ENCODE assay signal across 9 cellular contexts in genomic region chr19:33235269-33235995, GRCh38. TPM values are rescaled to one million over a fixed set of nuclear protein-coding genes. Genes with fewer than 3 reads are reported as not detected.
A peak's percentile ranks its signal among the peaks of the same experiment; 100 is the strongest.
DNase-seq lines count a peak whose midpoint lies in the region; ATAC-seq and TF ChIP-seq lines count a peak whose summit lies in the region.
"Had no signal": no experiment of that assay in that cellular context is flagged by ENCODE, and none has a peak within 500 bp of the region (broad histone marks: within the 10 kb centered on the region; RNA-seq: fewer than 3 reads in every experiment).

No MANE protein-coding gene starts in this region.

- H3K9me3 Mint-ChIP-seq in memory B cell: no peaks in the 10 kb centered on the region
- H3K9me3 Mint-ChIP-seq: T-helper 1 cell treated with Interleukin-12 subunit alpha and Interleukin-12 subunit beta and Interleukin-4 antibody, amounts not matched to agents 30 μg/mL and 1 μg/mL, for 36 hours had no signal

- H3K9me3 ChIP-seq in BE2C: no peaks in the 10 kb centered on the region

- H3K36me3 ChIP-seq in BE2C: no peaks in the 10 kb centered on the region

- H3K4me1 Mint-ChIP-seq in memory B cell: peaks cover 3% of the 10 kb centered on the region

- ATAC-seq in GM18868 (IDR thresholded peaks at IDR 0.05; ENCODE audit: unreplicated experiment) (peak; percentile 98), HG03103 (IDR thresholded peaks at IDR 0.05; ENCODE audit: low read depth, unreplicated experiment) (peak; percentile 91), memory B cell (ENCODE audit: low read depth) (peak; percentile 71)

- H3K36me3 Mint-ChIP-seq in memory B cell: peaks cover 2% of the 10 kb centered on the region

- no peaks in the 10 kb centered on the region; the same call in 1 of the 2 replicates for H3K4me1 ChIP-seq in BE2C

- peak; percentile 93 for TF ChIP-seq CTCF in BE2C (IDR thresholded peaks at IDR 0.05; ENCODE audit: low read depth, low read length)
- TF ChIP-seq CTCF in dorsolateral prefrontal cortex (IDR thresholded peaks at IDR 0.05 in 54 of 56, conservative IDR thresholded peaks at IDR 0.05 in 2 of 56; ENCODE audit: low read depth in 1 of 56, partially characterized antibody in 56 of 56): peak; percentile 48 to 97 (median 84)

- peak; percentile 89 for DNase-seq in BE2C
- DNase-seq in NCI-H2227 treated with DMSO at 0.1 percent for 48 hours (lab: John Stamatoyannopoulos, UW): peak; percentile 88
- peak; percentile 78 for DNase-seq in activated CD4-positive, alpha-beta T cell treated with anti-CD3 and anti-CD28 coated beads, Interleukin-2, amount 50 U/mL, for 1 hour
- peak; percentile 65 to 86 (median 79) for DNase-seq in dorsolateral prefrontal cortex
- peak; percentile 76 to 88 for DNase-seq in memory B cell (ENCODE audit: low spot score in 2 of 2)
- DNase-seq in stimulated activated CD8-positive, alpha-beta memory T cell treated with anti-CD3 and anti-CD28 coated beads, Interleukin-2, amount 100 ng/mL, for 1 hour (ENCODE audit: low read depth in 2 of 2): peak; percentile 55 to 62

- H3K4me3 ChIP-seq in BE2C (ENCODE audit: low read depth, low read length): peak overlapping the region; percentile 28
- H3K4me3 ChIP-seq in dorsolateral prefrontal cortex: no peak overlapping the region

- intact Hi-C loops in dorsolateral prefrontal cortex (cut with DNase I): loop anchor here (2.0 to 10.0 kb wide), 2 partner anchors 91 to 171 kb away; no protein-coding TSS in a partner anchor

- no peak overlapping the region for H3K27ac Mint-ChIP-seq in memory B cell
- H3K27ac Mint-ChIP-seq: T-helper 1 cell treated with Interleukin-12 subunit alpha and Interleukin-12 subunit beta and Interleukin-4 antibody, amounts not matched to agents 30 μg/mL and 1 μg/mL, for 36 hours had no signal

- H3K27ac ChIP-seq in dorsolateral prefrontal cortex: no peak overlapping the region

- H3K27me3 Mint-ChIP-seq in memory B cell: peaks cover 12% of the 10 kb centered on the region

- H3K4me3 Mint-ChIP-seq in memory B cell: peak overlapping the region; percentile 71
- H3K4me3 Mint-ChIP-seq: T-helper 1 cell treated with Interleukin-12 subunit alpha and Interleukin-12 subunit beta and Interleukin-4 antibody, amounts not matched to agents 30 μg/mL and 1 μg/mL, for 36 hours had no signal

- no peaks in the 10 kb centered on the region; the same call in 1 of the 2 replicates for H3K27me3 ChIP-seq in BE2C
- H3K27me3 ChIP-seq in dorsolateral prefrontal cortex: peaks cover 0 to 6% (median 0%) of the 10 kb centered on the region in 45 donors

RNA-seq across cellular contexts. Expression of gene SLC7A10, which starts 9.8 kb away (rescaled TPM):
- polyA plus RNA-seq in BE2C (2012; ENCODE audit: insufficient read depth, insufficient read length, low read depth): not detected
- 10 to 100 TPM in 34 of 120 experiments, 1 to 10 TPM in 86; 2.9 to 33.9 (median 8.5) TPM for total RNA-seq in dorsolateral prefrontal cortex

RNA-seq across cellular contexts. Expression of gene LRP3, which starts 41.3 kb away (rescaled TPM):
- polyA plus RNA-seq in BE2C (2012; ENCODE audit: insufficient read depth, insufficient read length, low read depth): 152 TPM
- total RNA-seq in dorsolateral prefrontal cortex: 100 to 1,000 TPM in 10 of 120 experiments, 10 to 100 TPM in 110; 25.9 to 174 (median 79.1) TPM
